10 cellular contexts compared by ENCODE assay signal in genomic region chr6:139588734-139589418, GRCh38.
DNase-seq lines count a peak whose midpoint lies in the region; ATAC-seq and TF ChIP-seq lines count a peak whose summit lies in the region.
"Had no signal": no experiment of that assay in that cellular context is flagged by ENCODE, and none has a peak within 500 bp of the region (broad histone marks: within the 10 kb centered on the region; RNA-seq: fewer than 3 reads in every experiment).

No MANE protein-coding gene starts in this region.

- H4K20me1 ChIP-seq in neural progenitor cell (ENCODE audit: low read depth), result no peaks in the 10 kb centered on the region

- H3K9ac ChIP-seq in neural progenitor cell, result no peak overlapping the region

- H3K4me3 ChIP-seq in epithelial cell of esophagus (ENCODE audit: low read length), result no peak overlapping the region
- H3K4me3 ChIP-seq in prostate gland, result no peak overlapping the region
- H3K4me3 ChIP-seq in neural progenitor cell, result no peak overlapping the region
- H3K4me3 ChIP-seq: MG63 had no signal

- peaks cover 0 to 4% of the 10 kb centered on the region in 2 donors for H3K4me1 Mint-ChIP-seq in effector memory CD8-positive, alpha-beta T cell (ENCODE audit: low read depth in 2 of 2)
- peaks cover 27% of the 10 kb centered on the region for H3K4me1 Mint-ChIP-seq in neural progenitor cell

- no peaks in the 10 kb centered on the region for H3K9me3 Mint-ChIP-seq in effector memory CD8-positive, alpha-beta T cell
- no peaks in the 10 kb centered on the region for H3K9me3 Mint-ChIP-seq in neural progenitor cell

- H3K27me3 ChIP-seq in prostate gland (replicated peaks; ENCODE audit: insufficient read depth) (no peaks in the 10 kb centered on the region), neural progenitor cell (no peaks in the 10 kb centered on the region)
- H3K27me3 ChIP-seq: MG63 had no signal

- no peak for TF ChIP-seq POLR2A in prostate gland (IDR thresholded peaks at IDR 0.05)
- TF ChIP-seq POLR2A in erythroblast (IDR thresholded peaks at IDR 0.05; ENCODE audit: low read length), result no peak

- no peaks in the 10 kb centered on the region for H3K27me3 Mint-ChIP-seq in effector memory CD8-positive, alpha-beta T cell
- H3K27me3 Mint-ChIP-seq in neural progenitor cell (ENCODE audit: insufficient read depth, low read depth), result peaks cover 6% of the 10 kb centered on the region

- no peak overlapping the region for H3K4me3 Mint-ChIP-seq in effector memory CD8-positive, alpha-beta T cell
- H3K4me3 Mint-ChIP-seq in neural progenitor cell, result no peak overlapping the region

- H3K27ac Mint-ChIP-seq in effector memory CD8-positive, alpha-beta T cell, result no peak overlapping the region
- H3K27ac Mint-ChIP-seq in neural progenitor cell, result no peak overlapping the region

- no peaks in the 10 kb centered on the region for H3K36me3 ChIP-seq in prostate gland
- no peaks in the 10 kb centered on the region for H3K36me3 ChIP-seq in neural progenitor cell
- H3K36me3 ChIP-seq: MG63 had no signal

- TF ChIP-seq CTCF in epithelial cell of esophagus (IDR thresholded peaks at IDR 0.05; ENCODE audit: insufficient read depth, low read depth, low read length, missing control alignments), result no peak
- no peak for TF ChIP-seq CTCF in prostate gland (IDR thresholded peaks at IDR 0.05)
- no peak for TF ChIP-seq CTCF in neural progenitor cell (IDR thresholded peaks at IDR 0.05)

- intact Hi-C loops in prostate gland (cut with DNase I), result no loop called here

- ATAC-seq in effector memory CD8-positive, alpha-beta T cell (replicated peaks), result no peak

- H3K4me1 ChIP-seq in prostate gland (replicated peaks) (peaks cover 10% of the 10 kb centered on the region), neural progenitor cell (peaks cover 45% of the 10 kb centered on the region)

- peak overlapping the region; percentile 45 to 61 for H3K27ac ChIP-seq in prostate gland
- H3K27ac ChIP-seq in neural progenitor cell, result no peak overlapping the region

- H3K36me3 Mint-ChIP-seq in effector memory CD8-positive, alpha-beta T cell (ENCODE audit: insufficient read depth), result no peaks in the 10 kb centered on the region
- H3K36me3 Mint-ChIP-seq in neural progenitor cell, result no peaks in the 10 kb centered on the region

- WGBS in prostate gland, result 0% methylated on average over 3 of the region's 3 CpGs

- H3K79me2 ChIP-seq in neural progenitor cell (ENCODE audit: low read depth), result no peaks in the 10 kb centered on the region

- no peaks in the 10 kb centered on the region for H3K9me3 ChIP-seq in prostate gland
- H3K9me3 ChIP-seq in neural progenitor cell (ENCODE audit: low read depth), result no peaks in the 10 kb centered on the region
- H3K9me3 ChIP-seq: MG63 had no signal

- H3K4me2 ChIP-seq in neural progenitor cell, result no peak overlapping the region

- no peak overlapping the region for H2AFZ ChIP-seq in neural progenitor cell (replicated peaks)

- DNase-seq in EL (peak; percentile 91), NCI-H774 (lab: John Stamatoyannopoulos, UW) (peak; percentile 22), epithelial cell of esophagus (ENCODE audit: low read depth) (peak; percentile 38), prostate gland (ENCODE audit: low spot score) (no peak), erythroblast (lab: John Stamatoyannopoulos, UW) (no peak), Ammon's horn (ENCODE audit: low spot score) (no peak), neural progenitor cell (ENCODE audit: low spot score) (no peak)
- DNase-seq in effector memory CD8-positive, alpha-beta T cell, result no peak
- DNase-seq: activated effector memory CD4-positive, alpha-beta T cell treated with Interleukin-2 at 50 U/mL for 16 hours had no signal

- H3F3A ChIP-seq in neural progenitor cell (ENCODE audit: low read depth), result peaks cover 12% of the 10 kb centered on the region

Comparison
In these comparisons a context has a peak if more than half of its experiments do, and no peak if none do; other contexts are left out.
1. DNase-seq: peak in EL (single experiment), NCI-H774 (single experiment) and epithelial cell of esophagus (single experiment); none in prostate gland (single experiment), erythroblast (0 of 2), effector memory CD8-positive, alpha-beta T cell (0 of 3), Ammon's horn (single experiment) and neural progenitor cell (single experiment).